ENCODE assay signal across 8 cellular contexts in the genomic region with DNA sequence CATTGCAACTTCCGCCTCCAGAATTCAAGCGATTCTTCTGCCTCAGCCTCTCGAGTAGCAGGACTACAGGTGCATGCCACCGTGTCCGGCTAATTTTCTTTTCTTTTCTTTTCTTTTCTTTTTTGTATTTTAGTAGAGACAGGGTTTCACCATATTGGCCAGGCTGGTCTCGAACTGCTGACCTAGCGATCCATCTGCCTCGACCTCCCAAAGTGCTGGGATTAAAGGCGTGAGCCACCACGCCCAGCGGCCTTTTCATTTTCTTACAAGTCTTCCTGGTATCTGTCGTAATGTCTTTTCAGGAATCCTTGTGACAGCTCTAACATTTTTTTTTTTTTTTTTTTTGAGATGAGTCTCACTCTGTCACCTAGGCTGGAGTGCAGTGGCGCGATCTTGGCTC.
"Had no signal": no experiment of that assay in that cellular context is flagged by ENCODE, and none has a peak within 500 bp of the region (broad histone marks: within the 10 kb centered on the region; RNA-seq: fewer than 3 reads in every experiment).

No MANE protein-coding gene starts in this region.

- H3K4me2 ChIP-seq: GM23338 had no signal

- H2AFZ ChIP-seq: GM23338 had no signal

- DNase-seq: H9, HCEC 1CT, IMR-90 had no signal

- H3K4me3 ChIP-seq: GM23338, K562 had no signal

- FAIRE-seq: H1, H54, HTR-8/SVneo, K562 had no signal
